In the genomic region with DNA sequence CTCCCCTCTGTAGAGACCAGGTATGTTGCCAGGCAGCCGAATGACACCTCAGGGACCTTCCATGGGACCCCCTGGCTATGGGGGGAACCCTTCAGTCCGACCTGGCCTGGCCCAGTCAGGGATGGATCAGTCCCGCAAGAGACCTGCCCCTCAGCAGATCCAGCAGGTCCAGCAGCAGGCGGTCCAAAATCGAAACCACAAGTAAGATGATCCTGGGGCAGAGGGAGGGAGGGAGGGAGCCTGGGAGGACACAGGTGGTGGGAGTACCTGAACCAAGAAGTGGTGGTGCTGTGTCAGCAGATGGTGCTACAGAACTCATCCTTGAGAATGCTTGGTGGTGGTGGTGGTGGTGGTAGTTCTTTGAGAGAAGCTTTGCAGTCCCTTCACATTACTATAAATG, we compare ENCODE assay signal across 9 cellular contexts. TPM values are rescaled to one million over a fixed set of nuclear protein-coding genes. Genes with fewer than 3 reads are reported as not detected.
DNase-seq lines count a peak whose midpoint lies in the region; ATAC-seq and TF ChIP-seq lines count a peak whose summit lies in the region.
"Had no signal": no experiment of that assay in that cellular context is flagged by ENCODE, and none has a peak within 500 bp of the region (broad histone marks: within the 10 kb centered on the region; RNA-seq: fewer than 3 reads in every experiment).

No MANE protein-coding gene starts in this region.

- no peaks in the 10 kb centered on the region for H3K27me3 ChIP-seq in CD8-positive, alpha-beta T cell (ENCODE audit: insufficient read depth, low read length)

- peaks cover 23% of the 10 kb centered on the region for H3K36me3 ChIP-seq in CD8-positive, alpha-beta T cell (ENCODE audit: insufficient read depth, low read length)

- H3K4me1 ChIP-seq in CD8-positive, alpha-beta T cell (ENCODE audit: insufficient read depth, low read length): peaks cover 10% of the 10 kb centered on the region

- H3K9me3 ChIP-seq in CD8-positive, alpha-beta T cell (ENCODE audit: low read length): no peaks in the 10 kb centered on the region
- H3K9me3 ChIP-seq: mucosa of descending colon had no signal

- H3K9me3 Mint-ChIP-seq in CD8-positive, alpha-beta T cell: no peaks in the 10 kb centered on the region
- H3K9me3 Mint-ChIP-seq in effector memory CD8-positive, alpha-beta T cell: no peaks in the 10 kb centered on the region
- H3K9me3 Mint-ChIP-seq in osteocyte (ENCODE audit: unreplicated experiment): no peaks in the 10 kb centered on the region

- ATAC-seq in CD8-positive, alpha-beta T cell: no peak
- no peak for ATAC-seq in effector memory CD8-positive, alpha-beta T cell (replicated peaks)
- no peak for ATAC-seq in HG02981 (IDR thresholded peaks at IDR 0.05; ENCODE audit: unreplicated experiment)

- peak overlapping the region; percentile 94 for H3K4me3 Mint-ChIP-seq in CD8-positive, alpha-beta T cell
- peak overlapping the region; percentile 89 to 92 for H3K4me3 Mint-ChIP-seq in effector memory CD8-positive, alpha-beta T cell
- peak overlapping the region; percentile 85 for H3K4me3 Mint-ChIP-seq in osteocyte (ENCODE audit: unreplicated experiment)

- no peak overlapping the region for H3K4me3 ChIP-seq in CD8-positive, alpha-beta T cell (ENCODE audit: low read depth, low read length)

- no peaks in the 10 kb centered on the region for H3K27me3 Mint-ChIP-seq in CD8-positive, alpha-beta T cell (ENCODE audit: low read depth)
- no peaks in the 10 kb centered on the region for H3K27me3 Mint-ChIP-seq in effector memory CD8-positive, alpha-beta T cell
- H3K27me3 Mint-ChIP-seq in osteocyte (ENCODE audit: unreplicated experiment): no peaks in the 10 kb centered on the region

- intact Hi-C loops in CD8-positive, alpha-beta T cell (cut with DNase I, micrococcal nuclease): no loop called here

- CTCF ChIA-PET in CD8-positive, alpha-beta T cell (lab: Charles Lee): interaction anchor here (1.0 to 11.4 kb wide), 8 partner anchors 8 to 135 kb away, joined by 3 to 121 read pairs (median 10); partner anchors contain the start of genes CERS5 and COX14

- DNase-seq in CD8-positive, alpha-beta T cell: no peak
- peak; percentile 37 for DNase-seq in NCI-H2196 treated with DMSO at 0.1 percent for 48 hours (lab: John Stamatoyannopoulos, UW; ENCODE audit: unreplicated experiment)
- no peak for DNase-seq in effector memory CD8-positive, alpha-beta T cell
- no peak for DNase-seq in osteocyte (ENCODE audit: extremely low spot score, unreplicated experiment)
- no peak for DNase-seq in DMS153 (lab: John Stamatoyannopoulos, UW)
- no peak for DNase-seq in superior temporal gyrus (ENCODE audit: extremely low spot score)
- DNase-seq in ureter (ENCODE audit: low spot score): no peak

- H3K36me3 Mint-ChIP-seq in CD8-positive, alpha-beta T cell: peaks cover 51% of the 10 kb centered on the region
- peaks cover 31% of the 10 kb centered on the region for H3K36me3 Mint-ChIP-seq in effector memory CD8-positive, alpha-beta T cell (ENCODE audit: insufficient read depth)
- peaks cover 20% of the 10 kb centered on the region for H3K36me3 Mint-ChIP-seq in osteocyte (ENCODE audit: unreplicated experiment)

- TF ChIP-seq CTCF in CD8-positive, alpha-beta T cell (IDR thresholded peaks at IDR 0.05): no peak
- TF ChIP-seq CTCF in osteocyte (IDR thresholded peaks at IDR 0.05): no peak

- POLR2A ChIA-PET in CD8-positive, alpha-beta T cell (lab: Charles Lee): interaction anchor here (1.3 to 2.7 kb wide), 2 partner anchors 26 to 91 kb away, joined by 3 to 50 read pairs; partner anchors contain the start of gene COX14

- peak overlapping the region; percentile 92 for H3K27ac Mint-ChIP-seq in CD8-positive, alpha-beta T cell
- peak overlapping the region in 1 of 2 donors; percentile 97 for H3K27ac Mint-ChIP-seq in effector memory CD8-positive, alpha-beta T cell
- H3K27ac Mint-ChIP-seq in osteocyte (ENCODE audit: unreplicated experiment): peak overlapping the region; percentile 87

- no peak overlapping the region for H3K27ac ChIP-seq in CD8-positive, alpha-beta T cell (ENCODE audit: low read depth, low read length)

- H3K4me1 Mint-ChIP-seq in CD8-positive, alpha-beta T cell (ENCODE audit: low read depth): peaks cover 43% of the 10 kb centered on the region
- peaks cover 17 to 37% of the 10 kb centered on the region in 2 donors for H3K4me1 Mint-ChIP-seq in effector memory CD8-positive, alpha-beta T cell (ENCODE audit: low read depth in 2 of 2)
- peaks cover 30% of the 10 kb centered on the region for H3K4me1 Mint-ChIP-seq in osteocyte (ENCODE audit: unreplicated experiment)

RNA-seq across cellular contexts. Expression of gene SMARCD1, which starts 1.0 kb away (rescaled TPM):
- 10 to 100 TPM; 90.2 to 92.1 TPM for total RNA-seq in CD8-positive, alpha-beta T cell
- total RNA-seq in osteocyte (61.4 and 66.7 TPM in 2 replicates), ureter (64.5 TPM)

RNA-seq across cellular contexts. Expression of gene GPD1, which starts 17.7 kb away (rescaled TPM):
- under 1 TPM; 0.24 to 0.50 TPM for total RNA-seq in CD8-positive, alpha-beta T cell
- 0.43 TPM in 1 of 2 replicates, not detected in the other for total RNA-seq in osteocyte
- 1.7 TPM for total RNA-seq in ureter

RNA-seq across cellular contexts. Expression of gene COX14, which starts 25.9 kb away (rescaled TPM):
- total RNA-seq in CD8-positive, alpha-beta T cell: 10 to 100 TPM; 42.2 to 43.3 TPM
- total RNA-seq in osteocyte (41.5 and 54.9 TPM in 2 replicates), ureter (58.9 TPM)

RNA-seq across cellular contexts. Expression of gene ASIC1, which starts 28.8 kb away (rescaled TPM):
- 1 to 10 TPM; 2.9 to 3.8 TPM for total RNA-seq in CD8-positive, alpha-beta T cell
- 2.1 and 3.0 TPM in 2 replicates for total RNA-seq in osteocyte
- total RNA-seq in ureter: 1.6 TPM
